In the genomic region with DNA sequence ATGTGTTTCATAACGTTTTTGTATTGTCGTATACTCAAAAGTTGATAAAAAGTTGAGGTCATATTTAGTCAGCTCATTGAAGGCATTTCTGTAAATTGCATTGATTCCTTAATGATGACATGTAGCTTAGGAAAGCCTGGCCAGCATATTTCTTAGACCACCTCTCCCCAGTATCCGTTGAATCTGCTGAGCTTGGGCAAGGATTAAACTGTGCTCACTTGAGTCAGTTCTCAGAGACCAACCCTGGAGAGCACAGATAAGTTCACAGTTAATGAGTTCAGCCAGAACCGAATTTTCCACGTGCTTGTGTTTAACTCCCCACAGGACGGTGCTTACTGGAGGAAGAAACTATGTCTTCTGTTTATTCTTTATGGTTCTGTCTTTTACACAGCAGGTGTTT, we compare ENCODE assay signal across 14 cellular contexts.
DNase-seq lines count a peak whose midpoint lies in the region; ATAC-seq and TF ChIP-seq lines count a peak whose summit lies in the region.
"Had no signal": no experiment of that assay in that cellular context is flagged by ENCODE, and none has a peak within 500 bp of the region (broad histone marks: within the 10 kb centered on the region; RNA-seq: fewer than 3 reads in every experiment).

No MANE protein-coding gene starts in this region.

- in situ Hi-C loops in IMR-90 (cut with MboI; ENCODE audit: low sequenced_read_pairs) (no loop called here), gastrocnemius medialis (cut with MboI; ENCODE audit: low sequenced_read_pairs in 4 of 4) (no loop called here)

- H3K9me1 ChIP-seq in IMR-90 (ENCODE audit: insufficient read depth, low read length), result peaks cover 7% of the 10 kb centered on the region

- ATAC-seq in IMR-90 (ENCODE audit: low read depth) (peak; percentile 89), gastrocnemius medialis (no peak)
- ATAC-seq in effector memory CD8-positive, alpha-beta T cell (replicated peaks), result peak; percentile 18
- no peak for ATAC-seq in naive thymus-derived CD8-positive, alpha-beta T cell

- no peak for TF ChIP-seq POLR2A in IMR-90 (IDR thresholded peaks at IDR 0.05; ENCODE audit: low read depth, low read length)
- no peak for TF ChIP-seq POLR2A in prostate gland (IDR thresholded peaks at IDR 0.05)
- TF ChIP-seq POLR2A in gastrocnemius medialis (IDR thresholded peaks at IDR 0.05), result no peak

- POLR2A ChIA-PET in IMR-90 (lab: Charles Lee; ENCODE audit: unreplicated experiment), result no interaction called here
- POLR2A ChIA-PET in naive thymus-derived CD8-positive, alpha-beta T cell (lab: Charles Lee), result no interaction called here

- H3K9me3 ChIP-seq in IMR-90 (ENCODE audit: control insufficient read depth, insufficient read depth, low read length), result no peaks in the 10 kb centered on the region
- no peaks in the 10 kb centered on the region for H3K9me3 ChIP-seq in mesenchymal stem cell (ENCODE audit: control insufficient read depth, low read length)
- H3K9me3 ChIP-seq in prostate gland, result no peaks in the 10 kb centered on the region
- H3K9me3 ChIP-seq in gastrocnemius medialis, result no peaks in the 10 kb centered on the region

- TF ChIP-seq CTCF in IMR-90 (conservative IDR thresholded peaks at IDR 0.05; ENCODE audit: low read depth, low read length) (no peak), prostate gland (IDR thresholded peaks at IDR 0.05) (no peak), gastrocnemius medialis (IDR thresholded peaks at IDR 0.05 in 4 of 5, conservative IDR thresholded peaks at IDR 0.05 in 1 of 5) (no peak)

- peak overlapping the region; percentile 44 for H2AK5ac ChIP-seq in IMR-90 (ENCODE audit: low read depth, low read length)
- H2AK5ac ChIP-seq in mesenchymal stem cell (ENCODE audit: low read length, severe bottlenecking), result no peak overlapping the region

- H3K9me3 Mint-ChIP-seq in effector memory CD8-positive, alpha-beta T cell, result no peaks in the 10 kb centered on the region
- H3K9me3 Mint-ChIP-seq in naive thymus-derived CD8-positive, alpha-beta T cell, result no peaks in the 10 kb centered on the region

- H3K9ac ChIP-seq in IMR-90 (ENCODE audit: low read depth, low read length), result no peak overlapping the region
- no peak overlapping the region for H3K9ac ChIP-seq in mesenchymal stem cell (ENCODE audit: low read length)
- H3K9ac ChIP-seq: parathyroid adenoma had no signal

- H3K56ac ChIP-seq in IMR-90 (ENCODE audit: extremely low read depth, insufficient read depth, low read length), result no peak overlapping the region

- H3K14ac ChIP-seq in IMR-90 (replicated peaks; ENCODE audit: low read depth, low read length), result no peak overlapping the region
- H3K14ac ChIP-seq in mesenchymal stem cell (ENCODE audit: low read length in 2 of 2), result no peak overlapping the region

- peak; percentile 36 for DNase-seq in AG08396 (ENCODE audit: low spot score)
- peak; percentile 89 for DNase-seq in IMR-90
- no peak for DNase-seq in effector memory CD8-positive, alpha-beta T cell
- DNase-seq in mesenchymal stem cell, result peak; percentile 29
- DNase-seq in naive thymus-derived CD8-positive, alpha-beta T cell, result no peak
- DNase-seq in prostate gland (ENCODE audit: low spot score), result no peak
- no peak for DNase-seq in NCI-H1417 (lab: John Stamatoyannopoulos, UW)
- DNase-seq in gastrocnemius medialis, result no peak
- DNase-seq: activated CD8-positive, alpha-beta memory T cell treated with anti-CD3 and anti-CD28 coated beads for 24 hours; amygdala; NCI-H2029 treated with DMSO at 0.1 percent for 48 hours; NCI-H69; PC-9 had no signal

- H3K23ac ChIP-seq in IMR-90 (ENCODE audit: low read depth, low read length) (no peak overlapping the region), mesenchymal stem cell (ENCODE audit: low read length in 2 of 2) (no peak overlapping the region)

- H3K27ac ChIP-seq in IMR-90 (ENCODE audit: insufficient read depth, low read length) (peak overlapping the region; percentile 42; the same call in 1 of the 2 replicates), mesenchymal stem cell (ENCODE audit: low read length, poor library complexity, severe bottlenecking) (peak overlapping the region; percentile 60), prostate gland (no peak overlapping the region), gastrocnemius medialis (no peak overlapping the region)
- H3K27ac ChIP-seq: parathyroid adenoma, PC-9 had no signal

- no peaks in the 10 kb centered on the region for H3K27me3 Mint-ChIP-seq in effector memory CD8-positive, alpha-beta T cell
- H3K27me3 Mint-ChIP-seq in naive thymus-derived CD8-positive, alpha-beta T cell, result no peaks in the 10 kb centered on the region

- H3K27me3 ChIP-seq in IMR-90 (ENCODE audit: control insufficient read depth, insufficient read depth, low read length) (no peaks in the 10 kb centered on the region), mesenchymal stem cell (ENCODE audit: control insufficient read depth in 1 of 2, insufficient read depth in 1 of 2, low read length in 2 of 2) (no peaks in the 10 kb centered on the region), prostate gland (replicated peaks; ENCODE audit: insufficient read depth) (no peaks in the 10 kb centered on the region), gastrocnemius medialis (no peaks in the 10 kb centered on the region)

- WGBS in IMR-90 (ENCODE audit: extremely low coverage in 2 of 2, insufficient read length in 1 of 2), 2 experiments, result 38% methylated on average over 2 of the region's 6 CpGs; no CpG with 5 or more reads in 1 of the 2 experiments
- WGBS in mesenchymal stem cell, result 43% methylated on average over 6 of the region's 6 CpGs
- 47% methylated on average over 6 of the region's 6 CpGs for WGBS in prostate gland

- peak overlapping the region; percentile 48 for H3K4me2 ChIP-seq in IMR-90 (ENCODE audit: low read depth, low read length)
- no peak overlapping the region for H3K4me2 ChIP-seq in mesenchymal stem cell (ENCODE audit: low read length, poor library complexity, severe bottlenecking)
- H3K4me2 ChIP-seq: PC-9 had no signal

- H3K18ac ChIP-seq in IMR-90 (ENCODE audit: low read depth, low read length), result 0 out of 2 replicates have a peak overlapping the region, but pooled peaks have one; percentile 32
- H3K18ac ChIP-seq in mesenchymal stem cell (ENCODE audit: low read depth in 1 of 2, low read length in 2 of 2), result no peak overlapping the region

- H3K4me1 Mint-ChIP-seq in effector memory CD8-positive, alpha-beta T cell (ENCODE audit: low read depth in 2 of 2), result peaks cover 12 to 45% of the 10 kb centered on the region in 2 donors
- H3K4me1 Mint-ChIP-seq in naive thymus-derived CD8-positive, alpha-beta T cell, result peaks cover 1 to 18% (median 10%) of the 10 kb centered on the region in 4 donors

- intact Hi-C loops in IMR-90 (cut with micrococcal nuclease) (loop anchor here (5.0 kb wide), 1 partner anchor 56 kb away; no protein-coding TSS in a partner anchor), prostate gland (cut with DNase I) (no loop called here), gastrocnemius medialis (cut with DNase I; ENCODE audit: low total_unique reads) (no loop called here)

- H4K5ac ChIP-seq in IMR-90 (ENCODE audit: low read depth, low read length), result no peak overlapping the region

- no peak overlapping the region for H2BK120ac ChIP-seq in IMR-90 (ENCODE audit: low read depth, low read length)
- no peak overlapping the region for H2BK120ac ChIP-seq in mesenchymal stem cell (ENCODE audit: low read depth, low read length)

- H2BK15ac ChIP-seq in IMR-90 (ENCODE audit: low read depth, low read length) (peak overlapping the region; percentile 15; the same call in 1 of the 3 replicates), mesenchymal stem cell (ENCODE audit: low read depth, poor library complexity, severe bottlenecking) (no peak overlapping the region)

- H3K4ac ChIP-seq in IMR-90 (ENCODE audit: low read depth, low read length) (no peak overlapping the region), mesenchymal stem cell (ENCODE audit: low read depth in 1 of 2, low read length in 2 of 2) (no peak overlapping the region)

- no peak overlapping the region; the same call in 1 of the 2 replicates for H2BK20ac ChIP-seq in IMR-90 (ENCODE audit: low read depth, low read length)

- CTCF ChIA-PET in IMR-90 (lab: Yijun Ruan, JAX), result interaction anchor here (0.6 kb wide), 1 partner anchor 197 kb away, joined by 3 read pairs; no protein-coding TSS in a partner anchor

- H3K4me3 ChIP-seq in IMR-90 (ENCODE audit: insufficient read depth, low read depth, low read length) (no peak overlapping the region), mesenchymal stem cell (ENCODE audit: insufficient read depth in 1 of 2, low read depth in 1 of 2, low read length in 2 of 2) (no peak overlapping the region), prostate gland (no peak overlapping the region), gastrocnemius medialis (no peak overlapping the region)
- H3K4me3 ChIP-seq: PC-9 had no signal

- H4K91ac ChIP-seq in IMR-90 (ENCODE audit: insufficient read depth, low read depth, low read length), result no peak overlapping the region
- H4K91ac ChIP-seq in mesenchymal stem cell (ENCODE audit: low read length), result no peak overlapping the region

- H2AFZ ChIP-seq in IMR-90 (replicated peaks; ENCODE audit: low read length, poor library complexity), result no peak overlapping the region
- no peak overlapping the region for H2AFZ ChIP-seq in mesenchymal stem cell (ENCODE audit: low read depth, low read length)
- H2AFZ ChIP-seq: parathyroid adenoma, PC-9 had no signal

- no peak overlapping the region for H2BK12ac ChIP-seq in mesenchymal stem cell (ENCODE audit: low read length in 2 of 2)

- H2BK5ac ChIP-seq in IMR-90 (ENCODE audit: low read depth, low read length, poor library complexity, severe bottlenecking) (peak overlapping the region; percentile 7), mesenchymal stem cell (ENCODE audit: low read depth, low read length, poor library complexity, severe bottlenecking) (no peak overlapping the region)

- H3K4me1 ChIP-seq in IMR-90 (ENCODE audit: control insufficient read depth, insufficient read depth, low read length) (peaks cover 5% of the 10 kb centered on the region), mesenchymal stem cell (ENCODE audit: control insufficient read depth, insufficient read depth, low read depth, low read length) (peaks cover 4% of the 10 kb centered on the region), prostate gland (replicated peaks) (no peaks in the 10 kb centered on the region), gastrocnemius medialis (peaks cover 0 to 5% of the 10 kb centered on the region in 2 donors)
- H3K4me1 ChIP-seq: parathyroid adenoma had no signal

- H3K79me1 ChIP-seq in IMR-90 (ENCODE audit: low read depth in 1 of 2, low read length in 2 of 2) (no peaks in the 10 kb centered on the region; a peak in 2 of 4 replicates), mesenchymal stem cell (replicated peaks; ENCODE audit: low read length, poor library complexity, severe bottlenecking) (peaks cover 1% of the 10 kb centered on the region)

- no peaks in the 10 kb centered on the region for H3K36me3 Mint-ChIP-seq in effector memory CD8-positive, alpha-beta T cell (ENCODE audit: insufficient read depth)
- peaks cover 7 to 24% (median 11%) of the 10 kb centered on the region in 3 donors for H3K36me3 Mint-ChIP-seq in naive thymus-derived CD8-positive, alpha-beta T cell

- BruUV-seq in IMR-90 (replicated peaks; lab: Mats Ljungman, UMichigan), result no TSS peak

- peak overlapping the region in 1 of 2 donors; percentile 28 for H3K4me3 Mint-ChIP-seq in effector memory CD8-positive, alpha-beta T cell
- H3K4me3 Mint-ChIP-seq in naive thymus-derived CD8-positive, alpha-beta T cell, result peak overlapping the region in 1 of 10 donors; percentile 4

- H4K8ac ChIP-seq in IMR-90 (ENCODE audit: low read depth in 2 of 2, low read length in 2 of 2) (no peak overlapping the region), mesenchymal stem cell (ENCODE audit: low read length) (no peak overlapping the region)

- H3K36me3 ChIP-seq in IMR-90 (ENCODE audit: control insufficient read depth, insufficient read depth, low read length) (no peaks in the 10 kb centered on the region), mesenchymal stem cell (ENCODE audit: control insufficient read depth in 1 of 2, insufficient read depth in 2 of 2, low read depth in 1 of 2, low read length in 2 of 2) (no peaks in the 10 kb centered on the region), prostate gland (no peaks in the 10 kb centered on the region), gastrocnemius medialis (no peaks in the 10 kb centered on the region)

- H4K20me1 ChIP-seq in IMR-90 (ENCODE audit: insufficient read depth, low read length), result no peaks in the 10 kb centered on the region

- dilution Hi-C loops in IMR-90 (cut with HindIII; ENCODE audit: low sequenced_read_pairs, unreplicated experiment), result no loop called here

- no peak for TF ChIP-seq RAD21 in IMR-90 (IDR thresholded peaks at IDR 0.05; ENCODE audit: low read length)

- peak overlapping the region; percentile 86 to 98 for H3K27ac Mint-ChIP-seq in effector memory CD8-positive, alpha-beta T cell
- peak overlapping the region in 5 of 10 donors; percentile 11 to 87 (median 45) for H3K27ac Mint-ChIP-seq in naive thymus-derived CD8-positive, alpha-beta T cell

- H2AK9ac ChIP-seq in IMR-90 (replicated peaks; ENCODE audit: low read depth, low read length, poor library complexity), result no peak overlapping the region

Comparison
In these comparisons a context has a peak if more than half of its experiments do, and no peak if none do; other contexts are left out.
1. DNase-seq: peak in AG08396 (single experiment), IMR-90 (single experiment) and mesenchymal stem cell (single experiment); none in effector memory CD8-positive, alpha-beta T cell (0 of 3), naive thymus-derived CD8-positive, alpha-beta T cell (0 of 10), prostate gland (single experiment), NCI-H1417 (0 of 3) and gastrocnemius medialis (0 of 2).
2. ATAC-seq: peak in IMR-90 (single experiment) and effector memory CD8-positive, alpha-beta T cell (single experiment); none in naive thymus-derived CD8-positive, alpha-beta T cell (0 of 2) and gastrocnemius medialis (0 of 2).
3. H3K27ac ChIP-seq: peak in IMR-90 (single experiment) and mesenchymal stem cell (single experiment); none in prostate gland (0 of 2) and gastrocnemius medialis (0 of 4).